Comparison of ENCODE assay signal across 29 cellular contexts in the genomic region with DNA sequence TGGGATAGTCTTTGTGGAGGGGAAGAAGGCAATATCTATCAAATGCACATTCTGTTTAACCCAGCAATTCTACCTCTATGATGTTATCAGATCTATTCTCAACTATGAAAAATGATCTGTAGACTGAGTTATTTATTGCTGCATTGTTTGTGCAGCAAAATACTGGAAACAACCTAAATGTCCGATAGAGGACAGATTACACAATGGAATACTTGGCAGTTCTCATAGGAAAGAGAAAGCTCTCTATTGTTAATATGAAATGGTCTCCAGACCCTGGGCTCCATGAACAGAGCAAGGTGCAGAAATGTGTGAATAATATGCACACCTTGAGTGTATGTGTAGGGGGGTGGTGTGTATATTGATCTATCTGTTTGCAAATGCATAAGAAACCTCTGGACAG.
"Had no signal": no experiment of that assay in that cellular context is flagged by ENCODE, and none has a peak within 500 bp of the region (broad histone marks: within the 10 kb centered on the region; RNA-seq: fewer than 3 reads in every experiment).

No MANE protein-coding gene starts in this region.

- H3K4me1 ChIP-seq: ascending aorta, colonic mucosa, gastroesophageal sphincter had no signal

- H3K27ac ChIP-seq: ascending aorta, brain microvascular endothelial cell, colonic mucosa, dorsolateral prefrontal cortex, gastroesophageal sphincter, heart right ventricle had no signal

- H3K36me3 ChIP-seq: ascending aorta, brain microvascular endothelial cell, colonic mucosa, gastroesophageal sphincter, heart right ventricle had no signal

- DNase-seq: activated CD4-positive, alpha-beta memory T cell treated with anti-CD3 and anti-CD28 coated beads for 36 hours; activated CD4-positive, alpha-beta T cell treated with anti-CD3 and anti-CD28 coated beads for 36 hours; activated CD4-positive, alpha-beta T cell treated with anti-CD3 and anti-CD28 coated beads, Interleukin-2, amount 10 ng/mL, durations not matched to agents 24 days and 14 days; activated CD4-positive, CD25-positive, alpha-beta regulatory T cell; activated CD4-positive, CD25-positive, alpha-beta regulatory T cell treated with anti-CD3 and anti-CD28 coated beads, Interleukin-2, amount 50 U/mL, for 72 hours; activated CD8-positive, alpha-beta memory T cell treated with anti-CD3 and anti-CD28 coated beads, Interleukin-2, amount 10 ng/mL, durations not matched to agents 7 days and 5 days; activated CD8-positive, alpha-beta memory T cell treated with anti-CD3 and anti-CD28 coated beads, Interleukin-2, amount 50 U/mL, for 4 hours; activated CD8-positive, alpha-beta T cell treated with anti-CD3 and anti-CD28 coated beads, Interleukin-2, amount 10 ng/mL, durations not matched to agents 7 days and 5 days; activated effector memory CD4-positive, alpha-beta T cell treated with anti-CD3 and anti-CD28 coated beads, Interleukin-2, amount 50 U/mL, for 16 hours; activated naive CD4-positive, alpha-beta T cell treated with anti-CD3 and anti-CD28 coated beads for 36 hours; activated naive CD8-positive, alpha-beta T cell treated with anti-CD3 and anti-CD28 coated beads for 36 hours; activated naive CD8-positive, alpha-beta T cell treated with anti-CD3 and anti-CD28 coated beads, Interleukin-2, amount 50 U/mL, for 24 hours; activated T-cell treated with anti-CD3 and anti-CD28 coated beads, Interleukin-2, amount 50 U/mL, for 1 hour; activated T-cell treated with anti-CD3 and anti-CD28 coated beads, Interleukin-2, amount 50 U/mL, for 48 hours; caudate nucleus; cerebellar nuclear complex; colonic mucosa; dorsolateral prefrontal cortex; effector memory CD4-positive, alpha-beta T cell; endodermal cell; foreskin melanocyte; heart right ventricle; T-helper 1 cell; T-helper 17 cell; T1000 had no signal

- ATAC-seq: activated CD4-positive, alpha-beta T cell treated with anti-CD3 and anti-CD28 coated beads for 36 hours; activated CD8-positive, alpha-beta memory T cell treated with anti-CD3 and anti-CD28 coated beads, Interleukin-2, amount 10 ng/mL, durations not matched to agents 7 days and 5 days; activated CD8-positive, alpha-beta T cell treated with anti-CD3 and anti-CD28 coated beads, Interleukin-2, amount 10 ng/mL, durations not matched to agents 7 days and 5 days; activated naive CD8-positive, alpha-beta T cell treated with anti-CD3 and anti-CD28 coated beads, Interleukin-2, amount 50 U/mL, for 24 hours; esophagus mucosa; gastroesophageal sphincter; heart right ventricle; T-helper 17 cell had no signal

- H3K27me3 ChIP-seq: ascending aorta, brain microvascular endothelial cell, colonic mucosa, dorsolateral prefrontal cortex had no signal

- H3K9me3 ChIP-seq: colonic mucosa had no signal

- H3K4me3 ChIP-seq: ascending aorta, colonic mucosa, dorsolateral prefrontal cortex, gastroesophageal sphincter, heart right ventricle had no signal
